Comparison of ENCODE assay signal across 21 cellular contexts in genomic region chr16:89904606-89905510, GRCh38. TPM values are rescaled to one million over a fixed set of nuclear protein-coding genes. Genes with fewer than 3 reads are reported as not detected.
A peak's percentile ranks its signal among the peaks of the same experiment; 100 is the strongest.
DNase-seq lines count a peak whose midpoint lies in the region; ATAC-seq, FAIRE-seq and TF ChIP-seq lines count a peak whose summit lies in the region.
"Had no signal": no experiment of that assay in that cellular context is flagged by ENCODE, and none has a peak within 500 bp of the region (broad histone marks: within the 10 kb centered on the region; RNA-seq: fewer than 3 reads in every experiment).

No MANE protein-coding gene starts in this region.

- CTCF ChIA-PET in A549 (lab: Yijun Ruan, JAX) (interaction anchor here (0.6 kb wide), 1 partner anchor 243 kb away, joined by 3 read pairs; no protein-coding TSS in a partner anchor), RWPE1 (lab: Yijun Ruan, JAX) (interaction anchor here (0.6 kb wide), 1 partner anchor 17 kb away, joined by 5 read pairs; no protein-coding TSS in a partner anchor)
- CTCF ChIA-PET in activated CD4-positive, alpha-beta memory T cell treated with anti-CD3 and anti-CD28 coated beads for 36 hours (lab: Charles Lee) = interaction anchor here (1.1 kb wide), 1 partner anchor 205 kb away, joined by 3 read pairs; no protein-coding TSS in a partner anchor

- intact Hi-C loops in activated CD4-positive, alpha-beta memory T cell treated with anti-CD3 and anti-CD28 coated beads for 36 hours (cut with micrococcal nuclease) = loop anchor here (5.0 kb wide), 1 partner anchor 203 kb away; the partner anchor contains the start of gene SPATA2L

- no peaks in the 10 kb centered on the region for H3K27me3 Mint-ChIP-seq in activated CD4-positive, alpha-beta memory T cell treated with anti-CD3 and anti-CD28 coated beads for 36 hours
- H3K27me3 Mint-ChIP-seq: activated CD4-positive, alpha-beta T cell treated with anti-CD3 and anti-CD28 coated beads, Interleukin-2, amount 10 ng/mL, durations not matched to agents 7 days and 5 days; T-cell had no signal

- FAIRE-seq in A549 (lab: Jason Lieb, UNC) (no peak), keratinocyte (lab: Jason Lieb, UNC) (no peak)
- FAIRE-seq: D721Med, frontal cortex, small intestine, urothelium cell line had no signal

- no peak for TF ChIP-seq EP300 in A549 (IDR thresholded peaks at IDR 0.05)

- DNase-seq in A549 (ENCODE audit: low read depth in 1 of 2, low spot score in 1 of 2) (no peak), RWPE1 (ENCODE audit: low spot score) (peak; percentile 68), keratinocyte (ENCODE audit: low read depth, low spot score) (no peak), nucleus accumbens (lab: John Stamatoyannopoulos, UW) (no peak)
- no peak for DNase-seq in activated CD4-positive, alpha-beta memory T cell treated with anti-CD3 and anti-CD28 coated beads for 36 hours
- DNase-seq: activated CD4-positive, alpha-beta T cell treated with anti-CD3 and anti-CD28 coated beads, Interleukin-2, amount 10 ng/mL, durations not matched to agents 7 days and 5 days; activated CD8-positive, alpha-beta memory T cell treated with anti-CD3 and anti-CD28 coated beads, Interleukin-2, amount 50 U/mL, for 4 hours; activated effector memory CD4-positive, alpha-beta T cell treated with Interleukin-2 at 50 U/mL for 16 hours; brain microvascular endothelial cell; H7; NCI-H1436; NCI-H524 treated with DMSO at 0.1 percent for 48 hours; small intestine; stimulated activated CD4-positive, alpha-beta T cell treated with anti-CD3 and anti-CD28 coated beads, Interleukin-4, amount 100 ng/mL, for 1 hour; T-cell had no signal

- no peak for TF ChIP-seq RAD21 in A549 (conservative IDR thresholded peaks at IDR 0.05 in 1 of 2, IDR thresholded peaks at IDR 0.05 in 1 of 2)

- H3K9me3 ChIP-seq in A549 (peaks cover 7% of the 10 kb centered on the region; the same call in 1 of the 3 replicates), keratinocyte (ENCODE audit: control insufficient read depth, low read depth, low read length) (no peaks in the 10 kb centered on the region)
- H3K9me3 ChIP-seq: psoas muscle had no signal

- dilution Hi-C loops in keratinocyte (cut with MboI; ENCODE audit: extremely low pct_ligation_motif_present, low sequenced_read_pairs) = no loop called here

- POLR2A ChIA-PET in A549 (lab: Yijun Ruan, JAX) = no interaction called here
- POLR2A ChIA-PET in RWPE1 (lab: Yijun Ruan, JAX; ENCODE audit: low non-redundant PET) = no interaction called here
- POLR2A ChIA-PET in activated CD4-positive, alpha-beta memory T cell treated with anti-CD3 and anti-CD28 coated beads for 36 hours (lab: Charles Lee) = no interaction called here

- H3K36me3 Mint-ChIP-seq in activated CD4-positive, alpha-beta memory T cell treated with anti-CD3 and anti-CD28 coated beads for 36 hours = peaks cover 33% of the 10 kb centered on the region

- no peaks in the 10 kb centered on the region for H3K9me3 Mint-ChIP-seq in activated CD4-positive, alpha-beta memory T cell treated with anti-CD3 and anti-CD28 coated beads for 36 hours
- H3K9me3 Mint-ChIP-seq: activated CD4-positive, alpha-beta T cell treated with anti-CD3 and anti-CD28 coated beads, Interleukin-2, amount 10 ng/mL, durations not matched to agents 7 days and 5 days; T-cell had no signal

- H3K4me2 ChIP-seq in A549 (no peak overlapping the region), keratinocyte (ENCODE audit: control insufficient read depth, extremely low read depth, insufficient read depth, low read depth, low read length) (no peak overlapping the region)

- WGBS in A549 (ENCODE audit: missing lambda C conversion rate) = 94% methylated on average over 19 of the region's 31 CpGs

- H3K9ac ChIP-seq in keratinocyte (ENCODE audit: control insufficient read depth, extremely low read depth, insufficient read depth, low read length) = no peak overlapping the region

- H3K4me1 Mint-ChIP-seq in activated CD4-positive, alpha-beta memory T cell treated with anti-CD3 and anti-CD28 coated beads for 36 hours (ENCODE audit: low read depth) = peaks cover 2% of the 10 kb centered on the region

- no peak for TF ChIP-seq POLR2A in A549 (IDR thresholded peaks at IDR 0.05; ENCODE audit: low read length)

- peaks cover 4% of the 10 kb centered on the region for H4K20me1 ChIP-seq in keratinocyte (ENCODE audit: control insufficient read depth, extremely low read depth, insufficient read depth, low read length)

- no peak overlapping the region for H2AFZ ChIP-seq in keratinocyte (ENCODE audit: control insufficient read depth, low read length)

- H3K27ac ChIP-seq in A549 = no peak overlapping the region
- peak overlapping the region; percentile 36 for H3K27ac ChIP-seq in RWPE1
- H3K27ac ChIP-seq in keratinocyte (ENCODE audit: control insufficient read depth, insufficient read depth, low read length) = peak overlapping the region; percentile 20
- H3K27ac ChIP-seq: brain microvascular endothelial cell, coronary artery, psoas muscle had no signal

- H3K4me3 ChIP-seq in A549 = no peak overlapping the region
- no peak overlapping the region for H3K4me3 ChIP-seq in keratinocyte (ENCODE audit: control insufficient read depth in 2 of 3, extremely low read depth in 1 of 3, insufficient read depth in 2 of 3, low read depth in 1 of 3, low read length in 3 of 3)
- H3K4me3 ChIP-seq: coronary artery, psoas muscle had no signal

- TF ChIP-seq CTCF in A549 (IDR thresholded peaks at IDR 0.05) (no peak), RWPE1 (conservative IDR thresholded peaks at IDR 0.05; ENCODE audit: low read depth) (no peak), keratinocyte (optimal IDR thresholded peaks at IDR 0.05 in 1 of 3, IDR thresholded peaks at IDR 0.05 in 1 of 3, conservative IDR thresholded peaks at IDR 0.05 in 1 of 3; ENCODE audit: extremely low read depth in 1 of 3, insufficient read depth in 2 of 3, low read length in 3 of 3) (no peak)

- no peak overlapping the region for H3K27ac Mint-ChIP-seq in activated CD4-positive, alpha-beta memory T cell treated with anti-CD3 and anti-CD28 coated beads for 36 hours
- H3K27ac Mint-ChIP-seq: activated CD4-positive, alpha-beta T cell treated with anti-CD3 and anti-CD28 coated beads, Interleukin-2, amount 10 ng/mL, durations not matched to agents 7 days and 5 days; T-cell had no signal

- H3K4me1 ChIP-seq in A549 = peaks cover under 1% of the 10 kb centered on the region; the same call in 2 of the 3 replicates
- peaks cover under 1% of the 10 kb centered on the region for H3K4me1 ChIP-seq in keratinocyte (ENCODE audit: control insufficient read depth, extremely low read depth, insufficient read depth, low read length)
- H3K4me1 ChIP-seq: psoas muscle had no signal

- H3K9me1 ChIP-seq in keratinocyte (ENCODE audit: control insufficient read depth, extremely low read depth, insufficient read depth, low read length) = no peaks in the 10 kb centered on the region

- no peaks in the 10 kb centered on the region for H3K27me3 ChIP-seq in keratinocyte (ENCODE audit: control insufficient read depth, extremely low read depth, insufficient read depth, low read length)
- H3K27me3 ChIP-seq: brain microvascular endothelial cell had no signal

- ATAC-seq in A549 (peak; percentile 16 to 22; a peak in 5 of 6 replicates), GM18868 (IDR thresholded peaks at IDR 0.05; ENCODE audit: unreplicated experiment) (no peak)

- peaks cover 25 to 47% of the 10 kb centered on the region in 2 experiments for H3K36me3 ChIP-seq in keratinocyte (ENCODE audit: control insufficient read depth in 2 of 2, extremely low read depth in 1 of 2, insufficient read depth in 2 of 2, low read length in 2 of 2)

- H3K79me2 ChIP-seq in keratinocyte (ENCODE audit: control insufficient read depth, insufficient read depth, low read length) = no peaks in the 10 kb centered on the region

- H3K4me3 Mint-ChIP-seq in activated CD4-positive, alpha-beta memory T cell treated with anti-CD3 and anti-CD28 coated beads for 36 hours = no peak overlapping the region
- H3K4me3 Mint-ChIP-seq: activated CD4-positive, alpha-beta T cell treated with anti-CD3 and anti-CD28 coated beads, Interleukin-2, amount 10 ng/mL, durations not matched to agents 7 days and 5 days; T-cell had no signal

RNA-seq across cellular contexts. Expression of gene MC1R, which starts 13.8 kb away (rescaled TPM):
- 7.4 and 8.0 TPM in 2 replicates for polyA plus RNA-seq in A549 (2011; rRNA removed)
- 8.8 and 9.5 TPM in 2 replicates for polyA plus RNA-seq in A549 (2012; cell fraction: cytosol; rRNA removed)
- 44.8 and 58.2 TPM in 2 replicates for polyA plus RNA-seq in A549 (2012; cell fraction: nucleus; rRNA removed)
- 6.1 to 9.2 TPM (median 8.0 TPM) in 3 replicates for polyA plus RNA-seq in A549 (2017; fragmentation: RNase III; extraction: RNeasy Plus Mini Kit Qiagen cat#74134 plus additional on column Dnase treatment)
- polyA minus RNA-seq in A549 (2011; rRNA and poly(A)+ RNA removed) = 8.0 and 10.7 TPM in 2 replicates
- 1.1 to 1.9 TPM (median 1.1 TPM) in 3 replicates for polyA plus RNA-seq in keratinocyte
- 0.99 TPM for polyA plus RNA-seq in keratinocyte (2011; ENCODE audit: low read depth)
- polyA plus RNA-seq in keratinocyte (2011; cell fraction: cytosol; rRNA removed) = 0.23 and 0.61 TPM in 2 replicates
- 8.9 TPM in 2 replicates for polyA plus RNA-seq in keratinocyte (2011; cell fraction: nucleus; rRNA removed)
- 0.88 and 1.8 TPM in 2 replicates for polyA plus RNA-seq in keratinocyte (2012; ENCODE audit: low replicate concordance)
- 1.2 to 3.1 TPM (median 2.1 TPM) in 3 replicates for polyA minus RNA-seq in keratinocyte
- polyA minus RNA-seq in keratinocyte (2011; cell fraction: cytosol; rRNA and poly(A)+ RNA removed) = 2.1 TPM
- 3.3 and 4.3 TPM in 2 replicates for polyA minus RNA-seq in keratinocyte (2011; cell fraction: nucleus; rRNA and poly(A)+ RNA removed)
- 1 to 10 TPM in 1 of 2 experiments, under 1 TPM in 1; 0.85 to 1.3 TPM for total RNA-seq in activated CD4-positive, alpha-beta memory T cell treated with anti-CD3 and anti-CD28 coated beads for 36 hours

RNA-seq across cellular contexts. Expression of gene TUBB3, which starts 18.3 kb away (rescaled TPM):
- 48.8 and 48.9 TPM in 2 replicates for polyA plus RNA-seq in A549 (2011; rRNA removed)
- 289 and 332 TPM in 2 replicates for polyA plus RNA-seq in A549 (2012; cell fraction: cytosol; rRNA removed)
- polyA plus RNA-seq in A549 (2012; cell fraction: nucleus; rRNA removed) = 483 and 655 TPM in 2 replicates
- polyA plus RNA-seq in A549 (2017; fragmentation: RNase III; extraction: RNeasy Plus Mini Kit Qiagen cat#74134 plus additional on column Dnase treatment) = 152 to 180 TPM (median 163 TPM) in 3 replicates
- 73.7 and 103 TPM in 2 replicates for polyA minus RNA-seq in A549 (2011; rRNA and poly(A)+ RNA removed)
- polyA plus RNA-seq in keratinocyte = 29.2 to 54.2 TPM (median 34.0 TPM) in 3 replicates
- polyA plus RNA-seq in keratinocyte (2011; ENCODE audit: low read depth) = 12.0 TPM
- polyA plus RNA-seq in keratinocyte (2011; cell fraction: cytosol; rRNA removed) = 43.9 and 88.8 TPM in 2 replicates
- 53.8 and 69.2 TPM in 2 replicates for polyA plus RNA-seq in keratinocyte (2011; cell fraction: nucleus; rRNA removed)
- 28.0 and 84.9 TPM in 2 replicates for polyA plus RNA-seq in keratinocyte (2012; ENCODE audit: low replicate concordance)
- 41.8 to 174 TPM (median 49.2 TPM) in 3 replicates for polyA minus RNA-seq in keratinocyte
- 125 TPM for polyA minus RNA-seq in keratinocyte (2011; cell fraction: cytosol; rRNA and poly(A)+ RNA removed)
- polyA minus RNA-seq in keratinocyte (2011; cell fraction: nucleus; rRNA and poly(A)+ RNA removed) = 61.3 and 72.0 TPM in 2 replicates
- 1 to 10 TPM in 1 of 2 experiments, under 1 TPM in 1; 0.99 to 1.4 TPM for total RNA-seq in activated CD4-positive, alpha-beta memory T cell treated with anti-CD3 and anti-CD28 coated beads for 36 hours

RNA-seq across cellular contexts. Expression of gene TCF25, which starts 31.5 kb away (rescaled TPM):
- polyA plus RNA-seq in A549 (2011; rRNA removed) (80.4 and 125 TPM in 2 replicates), A549 (2017; fragmentation: RNase III; extraction: RNeasy Plus Mini Kit Qiagen cat#74134 plus additional on column Dnase treatment) (116 to 125 TPM (median 122 TPM) in 3 replicates), keratinocyte (92.4 to 103 TPM (median 97.5 TPM) in 3 replicates)
- 137 and 156 TPM in 2 replicates for polyA plus RNA-seq in A549 (2012; cell fraction: cytosol; rRNA removed)
- 508 and 516 TPM in 2 replicates for polyA plus RNA-seq in A549 (2012; cell fraction: nucleus; rRNA removed)
- 77.0 and 79.2 TPM in 2 replicates for polyA minus RNA-seq in A549 (2011; rRNA and poly(A)+ RNA removed)
- 222 TPM for polyA plus RNA-seq in keratinocyte (2011; ENCODE audit: low read depth)
- 51.5 and 85.9 TPM in 2 replicates for polyA plus RNA-seq in keratinocyte (2011; cell fraction: cytosol; rRNA removed)
- polyA plus RNA-seq in keratinocyte (2011; cell fraction: nucleus; rRNA removed) = 218 and 219 TPM in 2 replicates
- 109 and 116 TPM in 2 replicates for polyA plus RNA-seq in keratinocyte (2012; ENCODE audit: low replicate concordance)
- 71.8 to 112 TPM (median 90.6 TPM) in 3 replicates for polyA minus RNA-seq in keratinocyte
- polyA minus RNA-seq in keratinocyte (2011; cell fraction: cytosol; rRNA and poly(A)+ RNA removed) = 68.1 TPM
- polyA minus RNA-seq in keratinocyte (2011; cell fraction: nucleus; rRNA and poly(A)+ RNA removed) = 51.9 and 53.5 TPM in 2 replicates
- 100 to 1,000 TPM; 139 to 147 TPM for total RNA-seq in activated CD4-positive, alpha-beta memory T cell treated with anti-CD3 and anti-CD28 coated beads for 36 hours

RNA-seq across cellular contexts. Expression of gene DEF8, which starts 43.7 kb away (rescaled TPM):
- polyA plus RNA-seq in A549 (2011; rRNA removed) = 63.6 and 69.4 TPM in 2 replicates
- 154 and 175 TPM in 2 replicates for polyA plus RNA-seq in A549 (2012; cell fraction: cytosol; rRNA removed)
- polyA plus RNA-seq in A549 (2012; cell fraction: nucleus; rRNA removed) = 262 and 280 TPM in 2 replicates
- polyA plus RNA-seq in A549 (2017; fragmentation: RNase III; extraction: RNeasy Plus Mini Kit Qiagen cat#74134 plus additional on column Dnase treatment) = 83.0 to 88.7 TPM (median 86.5 TPM) in 3 replicates
- 38.2 and 39.0 TPM in 2 replicates for polyA minus RNA-seq in A549 (2011; rRNA and poly(A)+ RNA removed)
- 74.2 to 115 TPM (median 86.4 TPM) in 3 replicates for polyA plus RNA-seq in keratinocyte
- polyA plus RNA-seq in keratinocyte (2011; ENCODE audit: low read depth) = 57.3 TPM
- polyA plus RNA-seq in keratinocyte (2011; cell fraction: cytosol; rRNA removed) = 58.4 and 103 TPM in 2 replicates
- polyA plus RNA-seq in keratinocyte (2011; cell fraction: nucleus; rRNA removed) = 162 and 165 TPM in 2 replicates
- polyA plus RNA-seq in keratinocyte (2012; ENCODE audit: low replicate concordance) = 47.8 and 84.1 TPM in 2 replicates
- 90.7 to 97.3 TPM (median 90.8 TPM) in 3 replicates for polyA minus RNA-seq in keratinocyte
- 69.4 TPM for polyA minus RNA-seq in keratinocyte (2011; cell fraction: cytosol; rRNA and poly(A)+ RNA removed)
- polyA minus RNA-seq in keratinocyte (2011; cell fraction: nucleus; rRNA and poly(A)+ RNA removed) = 46.8 and 54.3 TPM in 2 replicates
- total RNA-seq in activated CD4-positive, alpha-beta memory T cell treated with anti-CD3 and anti-CD28 coated beads for 36 hours = 10 to 100 TPM; 29.0 to 33.3 TPM

Comparison
In these comparisons a context has a peak if more than half of its experiments do, and no peak if none do; other contexts are left out.
1. H3K27ac ChIP-seq: peak in RWPE1 (single experiment) and keratinocyte (single experiment); none in A549 (0 of 2).